In the genomic region with DNA sequence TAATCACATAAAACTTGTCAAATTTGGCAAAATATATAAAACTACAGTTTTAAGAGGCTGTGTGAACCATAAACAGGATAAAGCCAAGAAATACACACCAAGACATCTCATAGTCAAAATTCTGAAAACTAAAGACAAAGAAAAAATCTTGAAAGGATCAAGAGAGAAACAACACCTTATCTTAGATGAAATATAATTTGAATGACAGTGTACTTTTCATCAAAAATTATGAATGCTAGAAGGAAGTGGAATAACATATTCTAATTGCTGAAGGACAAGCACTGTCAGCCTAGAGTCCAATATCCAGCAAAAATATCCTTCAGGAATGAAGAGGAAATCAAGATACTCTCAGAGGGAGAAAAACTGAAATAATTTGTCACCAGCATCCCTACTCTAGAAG, we compare ENCODE assay signal across 26 cellular contexts. TPM values are rescaled to one million over a fixed set of nuclear protein-coding genes. Genes with fewer than 3 reads are reported as not detected.
DNase-seq lines count a peak whose midpoint lies in the region; ATAC-seq, FAIRE-seq and TF ChIP-seq lines count a peak whose summit lies in the region.
"Had no signal": no experiment of that assay in that cellular context is flagged by ENCODE, and none has a peak within 500 bp of the region (broad histone marks: within the 10 kb centered on the region; RNA-seq: fewer than 3 reads in every experiment).

No MANE protein-coding gene starts in this region.

- peaks cover 46% of the 10 kb centered on the region for H3K36me3 Mint-ChIP-seq in CD4-positive, CD25-positive, alpha-beta regulatory T cell
- peaks cover 12% of the 10 kb centered on the region for H3K36me3 Mint-ChIP-seq in WTC11
- peaks cover 34 to 54% (median 44%) of the 10 kb centered on the region in 3 donors for H3K36me3 Mint-ChIP-seq in naive thymus-derived CD8-positive, alpha-beta T cell

- no peak for TF ChIP-seq RAD21 in A549 (conservative IDR thresholded peaks at IDR 0.05 in 1 of 2, IDR thresholded peaks at IDR 0.05 in 1 of 2)

- H3K4me1 Mint-ChIP-seq in CD4-positive, CD25-positive, alpha-beta regulatory T cell: peaks cover 24 to 42% (median 30%) of the 10 kb centered on the region in 4 donors
- H3K4me1 Mint-ChIP-seq in WTC11: no peaks in the 10 kb centered on the region
- H3K4me1 Mint-ChIP-seq in naive thymus-derived CD8-positive, alpha-beta T cell: peaks cover 11 to 55% (median 31%) of the 10 kb centered on the region in 4 donors
- H3K4me1 Mint-ChIP-seq: GM23338, H9 had no signal

- FAIRE-seq in A549 (lab: Jason Lieb, UNC): peak; percentile 65
- FAIRE-seq: GM18507 had no signal

- H3K4me3 ChIP-seq in A549: no peak overlapping the region
- H3K4me3 ChIP-seq in CD4-positive, CD25-positive, alpha-beta regulatory T cell (ENCODE audit: low read depth, low read length): no peak overlapping the region
- H3K4me3 ChIP-seq: GM23338, PC-9, SJCRH30 had no signal

- H3K9me3 Mint-ChIP-seq in CD4-positive, CD25-positive, alpha-beta regulatory T cell: peaks cover 3 to 31% (median 13%) of the 10 kb centered on the region in 7 donors
- H3K9me3 Mint-ChIP-seq in WTC11: peaks cover 30% of the 10 kb centered on the region
- H3K9me3 Mint-ChIP-seq in naive thymus-derived CD8-positive, alpha-beta T cell: peaks cover 7 to 54% (median 35%) of the 10 kb centered on the region in 9 donors

- POLR2A ChIA-PET in A549 (lab: Yijun Ruan, JAX) (no interaction called here), WTC11 (lab: Charles Lee) (no interaction called here)
- POLR2A ChIA-PET in naive thymus-derived CD8-positive, alpha-beta T cell (lab: Charles Lee): interaction anchor here (1.1 to 2.5 kb wide), 2 partner anchors 29 to 37 kb away, joined by 4 to 7 read pairs; partner anchors contain the start of gene PIK3R5

- H3K27ac ChIP-seq in A549: no peak overlapping the region
- no peak overlapping the region for H3K27ac ChIP-seq in CD4-positive, CD25-positive, alpha-beta regulatory T cell (ENCODE audit: insufficient read depth, low read length, poor library complexity, severe bottlenecking)
- H3K27ac ChIP-seq: PC-9, SJCRH30 had no signal

- no peak for TF ChIP-seq EP300 in A549 (IDR thresholded peaks at IDR 0.05)

- TF ChIP-seq POLR2A in A549 (IDR thresholded peaks at IDR 0.05; ENCODE audit: low read length): no peak

- no peak for TF ChIP-seq CTCF in A549 (IDR thresholded peaks at IDR 0.05)
- TF ChIP-seq CTCF in WTC11 (IDR thresholded peaks at IDR 0.05): no peak

- H3K4me2 ChIP-seq in A549: no peak overlapping the region
- H3K4me2 ChIP-seq: GM23338, PC-9 had no signal

- no peak for ATAC-seq in A549
- no peak for ATAC-seq in CD4-positive, CD25-positive, alpha-beta regulatory T cell (ENCODE audit: low read depth in 2 of 2)
- ATAC-seq in WTC11: no peak
- ATAC-seq in naive thymus-derived CD8-positive, alpha-beta T cell: no peak
- ATAC-seq: GM23338, Right ventricle myocardium inferior, SK-N-SH treated with all-trans-retinoic acid at 6 μM for 48 hours had no signal

- H3K27ac Mint-ChIP-seq in CD4-positive, CD25-positive, alpha-beta regulatory T cell: no peak overlapping the region
- no peak overlapping the region for H3K27ac Mint-ChIP-seq in WTC11
- H3K27ac Mint-ChIP-seq in naive thymus-derived CD8-positive, alpha-beta T cell: peak overlapping the region in 7 of 10 donors; percentile 12 to 67 (median 33)
- H3K27ac Mint-ChIP-seq: GM23338, H9 had no signal

- peak overlapping the region in 3 of 4 donors; percentile 34 to 74 (median 35) for H3K4me3 Mint-ChIP-seq in CD4-positive, CD25-positive, alpha-beta regulatory T cell
- H3K4me3 Mint-ChIP-seq in WTC11: no peak overlapping the region
- no peak overlapping the region for H3K4me3 Mint-ChIP-seq in naive thymus-derived CD8-positive, alpha-beta T cell
- H3K4me3 Mint-ChIP-seq: GM23338, H9 had no signal

- H3K36me3 ChIP-seq in CD4-positive, CD25-positive, alpha-beta regulatory T cell (ENCODE audit: control insufficient read depth, insufficient read depth, low read length): peaks cover 40% of the 10 kb centered on the region
- H3K36me3 ChIP-seq: SJCRH30 had no signal

- no peak for DNase-seq in A549 (ENCODE audit: low read depth in 1 of 2, low spot score in 1 of 2)
- no peak for DNase-seq in CD4-positive, CD25-positive, alpha-beta regulatory T cell
- DNase-seq in WTC11 (ENCODE audit: low spot score): no peak
- no peak for DNase-seq in naive thymus-derived CD8-positive, alpha-beta T cell
- DNase-seq in GM19238 (ENCODE audit: insufficient read length, low spot score): no peak
- no peak for DNase-seq in HuH-7 (ENCODE audit: low spot score)
- DNase-seq in activated CD8-positive, alpha-beta memory T cell treated with anti-CD3 and anti-CD28 coated beads, Interleukin-2, amount 50 U/mL, for 48 hours: no peak
- DNase-seq: ACHN; DMS153; DND-41; H9; Karpas-422; NCI-H1105 treated with DMSO at 0.1 percent for 48 hours; NCI-H146; NCI-H1930; NCI-H2107; NCI-H446 treated with DMSO at 0.1 percent for 48 hours; NCI-H526; NCI-H82; NK-92 treated with Interleukin-12 subunit alpha and Interleukin-12 subunit beta, amount 100 ng/mL, for 24 hours; PC-9; SJCRH30 had no signal

- no peaks in the 10 kb centered on the region for H3K4me1 ChIP-seq in A549
- H3K4me1 ChIP-seq in CD4-positive, CD25-positive, alpha-beta regulatory T cell (ENCODE audit: control insufficient read depth, insufficient read depth, low read length, poor library complexity, severe bottlenecking): peaks cover 12% of the 10 kb centered on the region
- H3K4me1 ChIP-seq: SJCRH30 had no signal

- no peaks in the 10 kb centered on the region for H3K27me3 ChIP-seq in CD4-positive, CD25-positive, alpha-beta regulatory T cell (ENCODE audit: control insufficient read depth, insufficient read depth, low read length)
- H3K27me3 ChIP-seq: SJCRH30 had no signal

- CTCF ChIA-PET in A549 (lab: Yijun Ruan, JAX) (no interaction called here), WTC11 (lab: Charles Lee) (no interaction called here)

- no peaks in the 10 kb centered on the region for H3K27me3 Mint-ChIP-seq in CD4-positive, CD25-positive, alpha-beta regulatory T cell
- peaks cover 15% of the 10 kb centered on the region for H3K27me3 Mint-ChIP-seq in WTC11 (ENCODE audit: low read depth)
- no peaks in the 10 kb centered on the region for H3K27me3 Mint-ChIP-seq in naive thymus-derived CD8-positive, alpha-beta T cell

- peaks cover 53% of the 10 kb centered on the region for H3K9me3 ChIP-seq in A549
- peaks cover 31 to 40% of the 10 kb centered on the region in 2 experiments for H3K9me3 ChIP-seq in CD4-positive, CD25-positive, alpha-beta regulatory T cell (ENCODE audit: control insufficient read depth in 2 of 2, low read length in 2 of 2)
- H3K9me3 ChIP-seq: SJCRH30 had no signal

TF ChIP-seq in A549, 52 proteins besides CTCF, POLR2A, EP300 and RAD21:
- TF ChIP-seq FOXS1 (CRISPR knock-in tag; IDR thresholded peaks at IDR 0.05) (peak; percentile 75; the same call in 1 of the 2 replicates), ESRRA (IDR thresholded peaks at IDR 0.05; ENCODE audit: borderline replicate concordance, low read length) (no peak)

TF ChIP-seq in WTC11, 78 proteins besides CTCF, POLR2A, EP300 and RAD21:
- TF ChIP-seq NFYB (CRISPR knock-in tag; conservative IDR thresholded peaks at IDR 0.05; ENCODE audit: low read depth) (no peak), ZNF317 (CRISPR knock-in tag; IDR thresholded peaks at IDR 0.05; ENCODE audit: borderline replicate concordance, low read depth) (peak; percentile 90)

RNA-seq across cellular contexts. Expression of gene PIK3R5, which starts 37.2 kb away (rescaled TPM):
- polyA plus RNA-seq in A549 (2011; rRNA removed) (0.01 TPM in 1 of 2 replicates, not detected in the other), A549 (2017; fragmentation: RNase III; extraction: RNeasy Plus Mini Kit Qiagen cat#74134 plus additional on column Dnase treatment) (not detected in 3 replicates)
- 0.01 and 0.10 TPM in 2 replicates for polyA plus RNA-seq in A549 (2012; cell fraction: cytosol; rRNA removed)
- polyA plus RNA-seq in A549 (2012; cell fraction: nucleus; rRNA removed): 0.28 TPM in 1 of 2 replicates, not detected in the other
- not detected in 2 replicates for polyA minus RNA-seq in A549 (2011; rRNA and poly(A)+ RNA removed)
- total RNA-seq in CD4-positive, CD25-positive, alpha-beta regulatory T cell: 275 TPM
- polyA plus RNA-seq in CD4-positive, CD25-positive, alpha-beta regulatory T cell: 10 to 100 TPM; 34.8 to 40.1 (median 36.9) TPM
- 5.9 to 7.5 TPM (median 5.9 TPM) in 3 replicates for total RNA-seq in WTC11 (2021)
- total RNA-seq in naive thymus-derived CD8-positive, alpha-beta T cell: 100 to 1,000 TPM in 1 of 2 experiments, 10 to 100 TPM in 1; 94.1 to 104 TPM
- polyA plus RNA-seq in naive thymus-derived CD8-positive, alpha-beta T cell: 10 to 100 TPM; 20.0 to 44.0 (median 25.8) TPM
- total RNA-seq: PC-9, SJCRH30 had no signal

Comparison
In these comparisons a context has a peak if more than half of its experiments do, and no peak if none do; other contexts are left out.
1. H3K27ac Mint-ChIP-seq: peak in naive thymus-derived CD8-positive, alpha-beta T cell (7 of 10); none in CD4-positive, CD25-positive, alpha-beta regulatory T cell (0 of 3) and WTC11 (single experiment).
2. H3K4me3 Mint-ChIP-seq: peak in CD4-positive, CD25-positive, alpha-beta regulatory T cell (3 of 4); none in WTC11 (single experiment) and naive thymus-derived CD8-positive, alpha-beta T cell (0 of 10).
3. RNA of gene PIK3R5, which starts 37.2 kb away (total RNA-seq): 275 TPM in CD4-positive, CD25-positive, alpha-beta regulatory T cell (single experiment) and 94.1 to 104 TPM in naive thymus-derived CD8-positive, alpha-beta T cell; 5.9 to 7.5 TPM in WTC11; every median in the first group is over 10 times any median in the second.